8 cellular contexts compared by ENCODE assay signal in genomic region chr5:41903892-41904799, GRCh38. TPM values are rescaled to one million over a fixed set of nuclear protein-coding genes. Genes with fewer than 3 reads are reported as not detected.
DNase-seq lines count a peak whose midpoint lies in the region; ATAC-seq, FAIRE-seq and TF ChIP-seq lines count a peak whose summit lies in the region.

RIMOC1 (plus strand) TSS chr5:41904344; CDS start chr5:41904368, 24 bp downstream.

- H3K9me2 ChIP-seq in Loucy (replicated peaks; ENCODE audit: low read depth, low read length): no peaks in the 10 kb centered on the region

- H3K9me3 ChIP-seq in Loucy (ENCODE audit: insufficient read depth, low read depth, low read length): no peaks in the 10 kb centered on the region

- H3K4me3 ChIP-seq in Loucy (ENCODE audit: low read length, poor library complexity, severe bottlenecking): peak within 1 kb of the TSS; percentile 98
- H3K4me3 ChIP-seq in fibroblast of mammary gland (ENCODE audit: control insufficient read depth, low read depth, low read length): peak within 1 kb of the TSS; percentile 92

- POLR2A ChIA-PET in naive thymus-derived CD8-positive, alpha-beta T cell (lab: Charles Lee): interaction anchor here (0.5 to 2.3 kb wide), 27 partner anchors 10 to 1699 kb away, joined by 3 to 51 read pairs (median 5); partner anchors contain the start of genes CCDC152, FBXO4, HMGCS1 and NNT

- peak within 1 kb of the TSS; percentile 78 for H2AFZ ChIP-seq in Loucy (ENCODE audit: low read length)

- FAIRE-seq in H54 (lab: Jason Lieb, UNC): peak; percentile 100

- H4K20me1 ChIP-seq in Loucy (ENCODE audit: insufficient read depth, low read length, poor library complexity, severe bottlenecking): peaks cover 13% of the 10 kb centered on the region

- DNase-seq in EL (peak; percentile 100), H54 (ENCODE audit: insufficient read length, low spot score) (peak; percentile 89), fibroblast of mammary gland (ENCODE audit: low read depth) (peak; percentile 99)
- peak; percentile 97 for DNase-seq in activated T-helper 9 cell treated with anti-CD3 and anti-CD28 coated beads, Interleukin-2, amount 50 U/mL, for 16 hours (ENCODE audit: low read depth)
- peak; percentile 91 to 99 (median 96) for DNase-seq in naive thymus-derived CD8-positive, alpha-beta T cell
- DNase-seq in stimulated activated naive CD4-positive, alpha-beta T cell (lab: John Stamatoyannopoulos, UW): peak; percentile 92 to 96 (median 95)

- peaks cover 0 to 29% (median 4%) of the 10 kb centered on the region in 3 donors for H3K36me3 Mint-ChIP-seq in naive thymus-derived CD8-positive, alpha-beta T cell

- H3K4me1 Mint-ChIP-seq in naive thymus-derived CD8-positive, alpha-beta T cell: peaks cover 12 to 46% (median 39%) of the 10 kb centered on the region in 4 donors

- TF ChIP-seq CTCF in Loucy (conservative IDR thresholded peaks at IDR 0.05; ENCODE audit: low read length) (no peak), fibroblast of mammary gland (conservative IDR thresholded peaks at IDR 0.05; ENCODE audit: control insufficient read depth, insufficient read depth, low read depth, low read length) (no peak)

- H3K4me2 ChIP-seq in Loucy (ENCODE audit: low read depth, low read length, poor library complexity, severe bottlenecking): peak within 1 kb of the TSS; percentile 85

- H3K4me3 Mint-ChIP-seq in naive thymus-derived CD8-positive, alpha-beta T cell: peak within 1 kb of the TSS; percentile 88 to 100 (median 98)

- H3K9ac ChIP-seq in Loucy (ENCODE audit: low read depth, low read length, poor library complexity, severe bottlenecking): peak within 1 kb of the TSS; percentile 92

- H3F3A ChIP-seq in Loucy (ENCODE audit: low read depth): no peaks in the 10 kb centered on the region

- H3K36me3 ChIP-seq in Loucy (ENCODE audit: insufficient read depth, low read length): peaks cover 5% of the 10 kb centered on the region; the same call in 1 of the 2 replicates

- peak; percentile 87 to 88 for ATAC-seq in naive thymus-derived CD8-positive, alpha-beta T cell

- H3K27me3 ChIP-seq in Loucy (ENCODE audit: insufficient read depth, low read length, poor library complexity, severe bottlenecking): peaks cover 11% of the 10 kb centered on the region

- TF ChIP-seq POLR2A in H54 (IDR thresholded peaks at IDR 0.05; ENCODE audit: low read depth, low read length) (peak; percentile 86), Raji (IDR thresholded peaks at IDR 0.05; ENCODE audit: insufficient read depth, low read depth, low read length) (peak; percentile 82)

- H3K4me1 ChIP-seq in Loucy (ENCODE audit: insufficient read depth, low read length, poor library complexity, severe bottlenecking): peaks cover 40% of the 10 kb centered on the region

- peak within 1 kb of the TSS; percentile 95 to 100 (median 98) for H3K27ac Mint-ChIP-seq in naive thymus-derived CD8-positive, alpha-beta T cell

- H3K27me3 Mint-ChIP-seq in naive thymus-derived CD8-positive, alpha-beta T cell: peaks cover 0 to 5% (median 0%) of the 10 kb centered on the region in 5 donors

- H3K9me3 Mint-ChIP-seq in naive thymus-derived CD8-positive, alpha-beta T cell: no peaks in the 10 kb centered on the region

- peaks cover 39% of the 10 kb centered on the region for H3K79me2 ChIP-seq in Loucy (ENCODE audit: insufficient read depth, low read length)

RNA-seq across cellular contexts. Expression of gene RIMOC1, which starts in this region (rescaled TPM):
- 10 to 100 TPM; 36.9 to 37.4 TPM for total RNA-seq in naive thymus-derived CD8-positive, alpha-beta T cell
- polyA plus RNA-seq in naive thymus-derived CD8-positive, alpha-beta T cell: 10 to 100 TPM in 1 of 3 donors, 1 to 10 TPM in 2; 8.5 to 15.2 (median 9.5) TPM

Comparison
In these comparisons a context has a peak if more than half of its experiments do, and no peak if none do; other contexts are left out.
1. Peak in every context shown above with its lines: DNase-seq, ATAC-seq and H3K4me3 ChIP-seq.